ENCODE assay signal across 1 cellular context in the genomic region with DNA sequence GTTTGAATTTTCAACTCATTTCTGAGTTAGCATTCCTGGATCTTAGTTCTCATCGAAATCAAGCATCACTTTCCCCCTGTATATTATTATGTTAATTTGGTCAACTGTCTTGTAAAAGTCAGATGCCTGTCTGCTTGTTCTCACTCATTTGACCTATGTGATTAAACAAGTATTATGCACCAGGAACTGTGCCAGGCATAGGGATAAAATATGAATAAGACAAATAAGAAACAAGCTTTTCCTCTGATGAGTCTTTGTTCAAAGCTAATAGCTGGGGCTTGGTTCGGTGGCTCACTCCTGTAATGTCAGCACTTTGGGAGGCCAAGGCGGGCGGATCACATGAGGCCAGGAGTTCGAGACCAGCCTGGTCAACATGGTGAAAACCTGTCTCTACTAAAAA.
TF ChIP-seq lines count a peak whose summit lies in the region.

No MANE protein-coding gene starts in this region.

TF ChIP-seq in HepG2, 621 proteins besides CTCF, POLR2A, EP300 and RAD21:
- TF ChIP-seq ZNF460 (CRISPR knock-in tag; IDR thresholded peaks at IDR 0.05; ENCODE audit: borderline replicate concordance) (no peak), RORA (CRISPR knock-in tag; IDR thresholded peaks at IDR 0.05) (no peak), NFE2L2 (IDR thresholded peaks at IDR 0.05; ENCODE audit: low read length) (no peak), SMAD1 (CRISPR knock-in tag; IDR thresholded peaks at IDR 0.05; ENCODE audit: borderline replicate concordance, low read depth) (no peak), RELA (CRISPR knock-in tag; IDR thresholded peaks at IDR 0.05) (no peak), ZNF484 (CRISPR knock-in tag; IDR thresholded peaks at IDR 0.05; ENCODE audit: borderline replicate concordance, low read depth) (no peak), KLF11 (CRISPR knock-in tag; IDR thresholded peaks at IDR 0.05) (no peak), YEATS4 (CRISPR knock-in tag; IDR thresholded peaks at IDR 0.05; ENCODE audit: borderline replicate concordance) (no peak), FOSL2 (CRISPR knock-in tag; IDR thresholded peaks at IDR 0.05) (no peak), REPIN1 (CRISPR knock-in tag; IDR thresholded peaks at IDR 0.05; ENCODE audit: borderline replicate concordance, low read depth) (no peak), MEIS1 (CRISPR knock-in tag; IDR thresholded peaks at IDR 0.05; ENCODE audit: borderline replicate concordance) (no peak)
- TF ChIP-seq, protein P1, sequence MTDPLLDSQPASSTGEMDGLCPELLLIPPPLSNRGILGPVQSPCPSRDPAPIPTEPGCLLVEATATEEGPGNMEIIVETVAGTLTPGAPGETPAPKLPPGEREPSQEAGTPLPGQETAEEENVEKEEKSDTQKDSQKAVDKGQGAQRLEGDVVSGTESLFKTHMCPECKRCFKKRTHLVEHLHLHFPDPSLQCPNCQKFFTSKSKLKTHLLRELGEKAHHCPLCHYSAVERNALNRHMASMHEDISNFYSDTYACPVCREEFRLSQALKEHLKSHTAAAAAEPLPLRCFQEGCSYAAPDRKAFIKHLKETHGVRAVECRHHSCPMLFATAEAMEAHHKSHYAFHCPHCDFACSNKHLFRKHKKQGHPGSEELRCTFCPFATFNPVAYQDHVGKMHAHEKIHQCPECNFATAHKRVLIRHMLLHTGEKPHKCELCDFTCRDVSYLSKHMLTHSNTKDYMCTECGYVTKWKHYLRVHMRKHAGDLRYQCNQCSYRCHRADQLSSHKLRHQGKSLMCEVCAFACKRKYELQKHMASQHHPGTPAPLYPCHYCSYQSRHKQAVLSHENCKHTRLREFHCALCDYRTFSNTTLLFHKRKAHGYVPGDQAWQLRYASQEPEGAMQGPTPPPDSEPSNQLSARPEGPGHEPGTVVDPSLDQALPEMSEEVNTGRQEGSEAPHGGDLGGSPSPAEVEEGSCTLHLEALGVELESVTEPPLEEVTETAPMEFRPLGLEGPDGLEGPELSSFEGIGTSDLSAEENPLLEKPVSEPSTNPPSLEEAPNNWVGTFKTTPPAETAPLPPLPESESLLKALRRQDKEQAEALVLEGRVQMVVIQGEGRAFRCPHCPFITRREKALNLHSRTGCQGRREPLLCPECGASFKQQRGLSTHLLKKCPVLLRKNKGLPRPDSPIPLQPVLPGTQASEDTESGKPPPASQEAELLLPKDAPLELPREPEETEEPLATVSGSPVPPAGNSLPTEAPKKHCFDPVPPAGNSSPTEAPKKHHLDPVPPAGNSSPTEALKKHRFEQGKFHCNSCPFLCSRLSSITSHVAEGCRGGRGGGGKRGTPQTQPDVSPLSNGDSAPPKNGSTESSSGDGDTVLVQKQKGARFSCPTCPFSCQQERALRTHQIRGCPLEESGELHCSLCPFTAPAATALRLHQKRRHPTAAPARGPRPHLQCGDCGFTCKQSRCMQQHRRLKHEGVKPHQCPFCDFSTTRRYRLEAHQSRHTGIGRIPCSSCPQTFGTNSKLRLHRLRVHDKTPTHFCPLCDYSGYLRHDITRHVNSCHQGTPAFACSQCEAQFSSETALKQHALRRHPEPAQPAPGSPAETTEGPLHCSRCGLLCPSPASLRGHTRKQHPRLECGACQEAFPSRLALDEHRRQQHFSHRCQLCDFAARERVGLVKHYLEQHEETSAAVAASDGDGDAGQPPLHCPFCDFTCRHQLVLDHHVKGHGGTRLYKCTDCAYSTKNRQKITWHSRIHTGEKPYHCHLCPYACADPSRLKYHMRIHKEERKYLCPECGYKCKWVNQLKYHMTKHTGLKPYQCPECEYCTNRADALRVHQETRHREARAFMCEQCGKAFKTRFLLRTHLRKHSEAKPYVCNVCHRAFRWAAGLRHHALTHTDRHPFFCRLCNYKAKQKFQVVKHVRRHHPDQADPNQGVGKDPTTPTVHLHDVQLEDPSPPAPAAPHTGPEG (CRISPR knock-in tag; IDR thresholded peaks at IDR 0.05): no peak
